In the genomic region with DNA sequence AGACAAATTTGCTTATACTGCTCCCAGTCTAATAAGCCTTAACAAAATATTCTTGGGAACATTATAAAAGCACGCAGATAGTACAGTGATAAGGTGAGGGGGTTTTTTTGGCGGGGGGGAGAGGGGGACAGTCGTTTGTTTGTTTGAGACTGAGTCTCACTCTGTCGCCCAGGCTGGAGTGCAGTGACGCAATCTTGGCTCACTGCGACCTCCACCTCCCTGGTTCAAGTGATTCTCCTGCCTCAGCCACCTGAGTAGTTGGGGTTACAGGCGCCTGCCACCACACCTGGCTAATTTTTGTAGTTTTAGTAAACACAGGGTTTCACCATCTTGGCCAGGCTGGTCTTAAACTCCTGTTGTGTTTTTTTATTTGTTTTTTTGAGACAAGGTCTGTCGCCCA, we compare ENCODE assay signal across 20 cellular contexts.
A peak's percentile ranks its signal among the peaks of the same experiment; 100 is the strongest.
DNase-seq lines count a peak whose midpoint lies in the region; ATAC-seq, FAIRE-seq and TF ChIP-seq lines count a peak whose summit lies in the region.
"Had no signal": no experiment of that assay in that cellular context is flagged by ENCODE, and none has a peak within 500 bp of the region (broad histone marks: within the 10 kb centered on the region; RNA-seq: fewer than 3 reads in every experiment).

No MANE protein-coding gene starts in this region.

- TF ChIP-seq EP300 in K562 (IDR thresholded peaks at IDR 0.05; ENCODE audit: low read length): no peak

- H3K9me1 ChIP-seq in K562 (ENCODE audit: control insufficient read depth, insufficient read depth, low read length): no peaks in the 10 kb centered on the region

- TF ChIP-seq RAD21 in K562 (CRISPR knock-in tag; conservative IDR thresholded peaks at IDR 0.05 in 1 of 2, IDR thresholded peaks at IDR 0.05 in 1 of 2): no peak

- H3K4me3 ChIP-seq in K562: no peak overlapping the region
- no peak overlapping the region for H3K4me3 ChIP-seq in left lung
- H3K4me3 ChIP-seq in testis: no peak overlapping the region
- H3K4me3 ChIP-seq: GM12878, GM23248, HAP-1 had no signal

- no peak for FAIRE-seq in K562 (lab: Jason Lieb, UNC)
- FAIRE-seq: D721Med, GM12878, GM19239, H54 had no signal

- H3K36me3 ChIP-seq in K562 (ENCODE audit: control insufficient read depth, insufficient read depth, low read length) (no peaks in the 10 kb centered on the region), left lung (no peaks in the 10 kb centered on the region), testis (ENCODE audit: low read depth, missing control alignments) (no peaks in the 10 kb centered on the region)
- H3K36me3 ChIP-seq: HAP-1 had no signal

- H3K4me2 ChIP-seq in K562 (ENCODE audit: insufficient read depth, low read length): no peak overlapping the region

- CTCF ChIA-PET in K562 (lab: Yijun Ruan, JAX; ENCODE audit: low intra/inter-chr PET ratio): no interaction called here

- DNase-seq in K562 (ENCODE audit: extremely low read depth in 1 of 4, low spot score in 3 of 4) (no peak), left lung (no peak), testis (no peak), NCI-H748 (lab: John Stamatoyannopoulos, UW; ENCODE audit: unreplicated experiment) (no peak), left colon (no peak)
- DNase-seq: CD4-positive, CD25-positive, alpha-beta regulatory T cell; CD8-positive, alpha-beta T cell; DMS 273 treated with DMSO at 0.1 percent for 48 hours; DMS79; EL; GDM1; GM23248; HFFc6 had no signal

- WGBS in K562 (ENCODE audit: insufficient coverage, low coverage, missing lambda C conversion rate): 2% methylated on average over 6 of the region's 8 CpGs
- 67 to 69% methylated on average over 8 of the region's 8 CpGs for WGBS in testis, 2 donors

- BruUV-seq in K562 (replicated peaks; lab: Mats Ljungman, UMichigan): no TSS peak

- TF ChIP-seq CTCF in K562 (IDR thresholded peaks at IDR 0.05 in 2 of 3, conservative IDR thresholded peaks at IDR 0.05 in 1 of 3; ENCODE audit: insufficient read depth in 2 of 3, low read depth in 1 of 3, low read length in 3 of 3) (no peak), left lung (IDR thresholded peaks at IDR 0.05) (no peak), testis (IDR thresholded peaks at IDR 0.05) (no peak)

- intact Hi-C loops in K562 (cut with micrococcal nuclease): no loop called here
- intact Hi-C loops in left lung (cut with DNase I): no loop called here
- intact Hi-C loops in testis (cut with DNase I; ENCODE audit: low total_unique reads): no loop called here
- intact Hi-C loops in left colon (cut with DNase I, micrococcal nuclease): no loop called here

- H3K27ac ChIP-seq in K562 (ENCODE audit: extremely low read depth, low read depth, low read length): no peak overlapping the region
- no peak overlapping the region for H3K27ac ChIP-seq in left lung
- peak overlapping the region; percentile 35 to 62 for H3K27ac ChIP-seq in testis
- H3K27ac ChIP-seq: C4-2B, GM23248 had no signal

- ATAC-seq in K562 (no peak), left lung (peak; percentile 57), HG02763 (IDR thresholded peaks at IDR 0.05; ENCODE audit: unreplicated experiment) (no peak), left colon (no peak)
- ATAC-seq: CD8-positive, alpha-beta T cell; GM12878 had no signal

- no peaks in the 10 kb centered on the region for H3K79me2 ChIP-seq in K562 (ENCODE audit: control insufficient read depth, insufficient read depth, low read length)

- POLR2A ChIA-PET in K562 (lab: Yijun Ruan, JAX): no interaction called here

- no peak overlapping the region for H2AFZ ChIP-seq in K562 (ENCODE audit: low read depth, low read length)
- H2AFZ ChIP-seq: GM23248 had no signal

- H3K4me1 ChIP-seq in K562 (replicated peaks in 1 of 2; ENCODE audit: control insufficient read depth in 2 of 2, insufficient read depth in 2 of 2, low read length in 2 of 2) (no peaks in the 10 kb centered on the region), left lung (no peaks in the 10 kb centered on the region), testis (no peaks in the 10 kb centered on the region)
- H3K4me1 ChIP-seq: HAP-1 had no signal

- TF ChIP-seq POLR2A in K562 (conservative IDR thresholded peaks at IDR 0.05): no peak
- TF ChIP-seq POLR2A in testis (IDR thresholded peaks at IDR 0.05): no peak

- H4K20me1 ChIP-seq in K562 (replicated peaks; ENCODE audit: control insufficient read depth, insufficient read depth, low read length): no peaks in the 10 kb centered on the region

- H3K9me3 ChIP-seq in K562 (replicated peaks; ENCODE audit: control insufficient read depth, insufficient read depth, low read depth, low read length) (no peaks in the 10 kb centered on the region), left lung (peaks cover 0 to 2% of the 10 kb centered on the region in 2 donors), testis (no peaks in the 10 kb centered on the region)
- H3K9me3 ChIP-seq: HAP-1 had no signal

- in situ Hi-C loops in K562 (cut with MboI): no loop called here

- no peak overlapping the region for H3K9ac ChIP-seq in K562 (ENCODE audit: insufficient read depth in 1 of 2, low read depth in 2 of 2, low read length in 2 of 2)
- H3K9ac ChIP-seq: GM23248 had no signal

- no peaks in the 10 kb centered on the region; a peak in 1 of 5 replicates for H3K27me3 ChIP-seq in K562 (ENCODE audit: control insufficient read depth in 2 of 2, insufficient read depth in 2 of 2, low read length in 2 of 2)
- no peaks in the 10 kb centered on the region for H3K27me3 ChIP-seq in left lung
- H3K27me3 ChIP-seq in testis: no peaks in the 10 kb centered on the region

TF ChIP-seq in K562, 482 proteins besides CTCF, POLR2A, EP300 and RAD21:
- TF ChIP-seq CEBPG (CRISPR knock-in tag; IDR thresholded peaks at IDR 0.05) (no peak), CEBPG (tag; conservative IDR thresholded peaks at IDR 0.05 in 1 of 2, IDR thresholded peaks at IDR 0.05 in 1 of 2) (peak in 1 of 2 experiments; percentile 34; a peak in 1 of 4 replicates), ZNF175 (CRISPR knock-in tag; IDR thresholded peaks at IDR 0.05; ENCODE audit: low read depth) (no peak), CEBPB (tag; IDR thresholded peaks at IDR 0.05) (peak; percentile 42; the same call in 1 of the 2 replicates)
- TF ChIP-seq, protein P1, sequence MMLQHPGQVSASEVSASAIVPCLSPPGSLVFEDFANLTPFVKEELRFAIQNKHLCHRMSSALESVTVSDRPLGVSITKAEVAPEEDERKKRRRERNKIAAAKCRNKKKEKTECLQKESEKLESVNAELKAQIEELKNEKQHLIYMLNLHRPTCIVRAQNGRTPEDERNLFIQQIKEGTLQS (IDR thresholded peaks at IDR 0.05): peak; percentile 65
- TF ChIP-seq, protein P1 (CRISPR knock-in tag; conservative IDR thresholded peaks at IDR 0.05): no peak
TF ChIP-seq in K562: peak in this region for 3.

Comparison
In these comparisons a context has a peak if more than half of its experiments do, and no peak if none do; other contexts are left out.
1. H3K27ac ChIP-seq: peak in testis (2 of 2); none in K562 (single experiment) and left lung (0 of 2).